In the genomic region with DNA sequence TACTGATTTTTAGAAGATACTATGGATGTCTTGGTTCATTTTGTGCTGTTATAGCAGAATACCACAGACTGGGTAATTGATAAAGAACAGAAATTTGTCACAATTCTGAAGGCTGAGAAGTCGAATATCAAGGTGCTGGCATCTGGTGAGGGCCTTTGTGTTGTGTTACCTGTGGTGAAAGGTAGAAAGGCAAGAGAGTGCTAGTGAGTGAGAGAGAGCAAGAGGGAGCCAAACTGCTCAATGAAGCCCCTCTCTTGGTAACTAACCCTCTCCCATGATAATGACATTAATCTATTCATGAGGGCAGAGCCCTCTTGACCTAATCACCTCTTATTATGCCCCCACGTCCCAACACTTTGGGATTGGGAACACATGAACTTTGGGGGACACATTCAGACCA, we compare ENCODE assay signal across 21 cellular contexts.
"Had no signal": no experiment of that assay in that cellular context is flagged by ENCODE, and none has a peak within 500 bp of the region (broad histone marks: within the 10 kb centered on the region; RNA-seq: fewer than 3 reads in every experiment).

No MANE protein-coding gene starts in this region.

- DNase-seq: activated CD4-positive, alpha-beta T cell treated with anti-CD3 and anti-CD28 coated beads, Interleukin-2, amount 50 U/mL, for 1 hour; activated CD4-positive, CD25-positive, alpha-beta regulatory T cell treated with anti-CD3 and anti-CD28 coated beads, Interleukin-2, amount 50 U/mL, for 72 hours; activated CD8-positive, alpha-beta T cell treated with anti-CD3 and anti-CD28 coated beads for 36 hours; activated effector memory CD4-positive, alpha-beta T cell treated with Interleukin-2 at 50 U/mL for 16 hours; activated naive CD4-positive, alpha-beta T cell treated with Interleukin-2 at 50 U/mL for 16 hours; activated T-cell treated with anti-CD3 and anti-CD28 coated beads, Interleukin-2, amount 50 U/mL, for 48 hours; amygdala; central memory CD4-positive, alpha-beta T cell; endodermal cell; foreskin fibroblast; heart left ventricle; hypothalamus; natural killer cell; stimulated activated CD4-positive, alpha-beta T cell treated with anti-CD3 and anti-CD28 coated beads, Interleukin-15, amount 100 ng/mL, for 24 hours; stimulated activated naive CD8-positive, alpha-beta T cell treated with anti-CD3 and anti-CD28 coated beads, Interleukin-15, Interleukin-2, amounts not matched to agents 100 U/mL and 50 U/mL, for 24 hours; testis; trophoblast cell had no signal

- H3K9me3 Mint-ChIP-seq: activated CD8-positive, alpha-beta T cell treated with anti-CD3 and anti-CD28 coated beads for 36 hours; endodermal cell; natural killer cell had no signal

- H3K4me3 Mint-ChIP-seq: activated CD8-positive, alpha-beta T cell treated with anti-CD3 and anti-CD28 coated beads for 36 hours; endodermal cell; natural killer cell had no signal

- H3K27me3 Mint-ChIP-seq: activated CD8-positive, alpha-beta T cell treated with anti-CD3 and anti-CD28 coated beads for 36 hours had no signal

- H3K27ac Mint-ChIP-seq: endodermal cell, natural killer cell had no signal

- ATAC-seq: activated CD8-positive, alpha-beta T cell treated with anti-CD3 and anti-CD28 coated beads for 36 hours; esophagus mucosa; heart left ventricle; natural killer cell; stimulated activated naive CD8-positive, alpha-beta T cell treated with anti-CD3 and anti-CD28 coated beads, Interleukin-15, Interleukin-2, amounts not matched to agents 100 U/mL and 50 U/mL, for 24 hours had no signal

- H3K27ac ChIP-seq: breast epithelium, heart left ventricle, right atrium auricular region, testis, VCaP had no signal

- H3K4me3 ChIP-seq: breast epithelium, heart left ventricle, right atrium auricular region, testis had no signal

- H3K9me3 ChIP-seq: breast epithelium, heart left ventricle, right atrium auricular region, testis had no signal

- H3K27me3 ChIP-seq: breast epithelium, heart left ventricle, right atrium auricular region, testis had no signal

- H3K36me3 ChIP-seq: breast epithelium had no signal

- H3K36me3 Mint-ChIP-seq: natural killer cell had no signal

- H3K4me1 ChIP-seq: breast epithelium, right atrium auricular region, testis had no signal
